8 cellular contexts compared by ENCODE assay signal in genomic region chr6:154276810-154277577, GRCh38.
DNase-seq lines count a peak whose midpoint lies in the region; ATAC-seq and TF ChIP-seq lines count a peak whose summit lies in the region.

No MANE protein-coding gene starts in this region.

- 38 to 55% methylated on average over 11 of the region's 11 CpGs for WGBS in lung, 2 donors

- peak overlapping the region; percentile 34 for H3K27ac Mint-ChIP-seq in CD4-positive, alpha-beta T cell

- POLR2A ChIA-PET in CD4-positive, alpha-beta T cell (lab: Charles Lee): interaction anchor here (0.6 to 2.2 kb wide), 17 partner anchors 10 to 123 kb away, joined by 3 to 27 read pairs (median 4); no protein-coding TSS in a partner anchor

- ATAC-seq in CD4-positive, alpha-beta T cell (ENCODE audit: poor library complexity): peak; percentile 93
- ATAC-seq in GM18870 (IDR thresholded peaks at IDR 0.05; ENCODE audit: unreplicated experiment) (peak; percentile 52), HG03354 (IDR thresholded peaks at IDR 0.05; ENCODE audit: poor library complexity, severe bottlenecking, unreplicated experiment) (peak; percentile 81), lung (ENCODE audit: insufficient read depth, low FRiP score) (no peak), HG03039 (IDR thresholded peaks at IDR 0.05; ENCODE audit: unreplicated experiment) (no peak)

- H3K4me1 ChIP-seq in lung (ENCODE audit: control insufficient read depth in 2 of 2, insufficient read depth in 2 of 2, low read length in 2 of 2): no peaks in the 10 kb centered on the region

- peak overlapping the region; percentile 71 for H3K4me3 Mint-ChIP-seq in CD4-positive, alpha-beta T cell

- H3K36me3 ChIP-seq in brain microvascular endothelial cell (replicated peaks) (no peaks in the 10 kb centered on the region), lung (ENCODE audit: control insufficient read depth in 2 of 2, insufficient read depth in 2 of 2, low read length in 2 of 2) (no peaks in the 10 kb centered on the region)

- H3K27me3 Mint-ChIP-seq in CD4-positive, alpha-beta T cell: no peaks in the 10 kb centered on the region

- no peak overlapping the region for H3K4me3 ChIP-seq in brain microvascular endothelial cell (ENCODE audit: low read depth, low read length)
- no peak overlapping the region for H3K4me3 ChIP-seq in lung

- H3K27me3 ChIP-seq in CD4-positive, alpha-beta T cell (ENCODE audit: control insufficient read depth, insufficient read depth, low read length): no peaks in the 10 kb centered on the region
- H3K27me3 ChIP-seq in brain microvascular endothelial cell (replicated peaks): no peaks in the 10 kb centered on the region
- H3K27me3 ChIP-seq in lung (ENCODE audit: control insufficient read depth, insufficient read depth): no peaks in the 10 kb centered on the region

- H3K9me3 ChIP-seq in CD4-positive, alpha-beta T cell (ENCODE audit: control insufficient read depth, low read length): no peaks in the 10 kb centered on the region
- no peaks in the 10 kb centered on the region for H3K9me3 ChIP-seq in lung (ENCODE audit: control insufficient read depth in 2 of 2, insufficient read depth in 1 of 2, low read length in 1 of 2)

- in situ Hi-C loops in brain microvascular endothelial cell (cut with HindIII; ENCODE audit: low pct_ligation_motif_present, low sequenced_read_pairs): no loop called here

- no peak for DNase-seq in CD4-positive, alpha-beta T cell
- DNase-seq in NCI-H82 (lab: John Stamatoyannopoulos, UW): peak; percentile 60
- no peak for DNase-seq in brain microvascular endothelial cell
- DNase-seq in lung (ENCODE audit: low spot score): no peak
- no peak for DNase-seq in epidermal melanocyte (ENCODE audit: insufficient read length, low spot score)

- intact Hi-C loops in CD4-positive, alpha-beta T cell (cut with DNase I, micrococcal nuclease): loop anchor here (1.0 to 5.0 kb wide), 6 partner anchors 27 to 123 kb away; no protein-coding TSS in a partner anchor

- H3K4me1 Mint-ChIP-seq in CD4-positive, alpha-beta T cell (ENCODE audit: low read depth): peaks cover 50% of the 10 kb centered on the region

- no peaks in the 10 kb centered on the region for H3K36me3 Mint-ChIP-seq in CD4-positive, alpha-beta T cell (ENCODE audit: low read depth)

- H3K9me3 Mint-ChIP-seq in CD4-positive, alpha-beta T cell: no peaks in the 10 kb centered on the region

- no peak overlapping the region for H3K27ac ChIP-seq in CD4-positive, alpha-beta T cell (ENCODE audit: low read depth, low read length)
- no peak overlapping the region for H3K27ac ChIP-seq in brain microvascular endothelial cell
- H3K27ac ChIP-seq in lung (ENCODE audit: low read depth in 1 of 2, low read length in 1 of 2): no peak overlapping the region

- CTCF ChIA-PET in CD4-positive, alpha-beta T cell (lab: Charles Lee): interaction anchor here (0.7 to 6.2 kb wide), 21 partner anchors 10 to 399 kb away, joined by 3 to 117 read pairs (median 3); no protein-coding TSS in a partner anchor

- TF ChIP-seq CTCF in CD4-positive, alpha-beta T cell (IDR thresholded peaks at IDR 0.05): peak; percentile 74
- TF ChIP-seq CTCF in brain microvascular endothelial cell (IDR thresholded peaks at IDR 0.05; ENCODE audit: low read depth, low read length, missing control alignments): peak; percentile 19
- peak; percentile 55 for TF ChIP-seq CTCF in lung (IDR thresholded peaks at IDR 0.05; ENCODE audit: control extremely low read depth, extremely low read depth)

Comparison
In these comparisons a context has a peak if more than half of its experiments do, and no peak if none do; other contexts are left out.
1. ATAC-seq: peak in CD4-positive, alpha-beta T cell (single experiment), GM18870 (single experiment) and HG03354 (single experiment); none in lung (single experiment) and HG03039 (single experiment).
2. CTCF ChIP-seq: peak in every context shown above with its lines; median percentile 74 in CD4-positive, alpha-beta T cell; 55 in lung; 19 in brain microvascular endothelial cell.